ENCODE assay signal across 8 cellular contexts in genomic region chr19:38658462-38659306, GRCh38. TPM values are rescaled to one million over a fixed set of nuclear protein-coding genes. Genes with fewer than 3 reads are reported as not detected.
A peak's percentile ranks its signal among the peaks of the same experiment; 100 is the strongest.
DNase-seq lines count a peak whose midpoint lies in the region; ATAC-seq, FAIRE-seq and TF ChIP-seq lines count a peak whose summit lies in the region.

No MANE protein-coding gene starts in this region.

- CTCF ChIA-PET in AG04450 (lab: Charles Lee): interaction anchor here (0.6 to 1.4 kb wide), 5 partner anchors 12 to 272 kb away, joined by 3 to 6 read pairs (median 4); partner anchors contain the start of genes MRPS12 and SARS2

- peak overlapping the region; percentile 42 for H3K4me3 ChIP-seq in AG04450 (ENCODE audit: low read depth, low read length)
- no peak overlapping the region for H3K4me3 ChIP-seq in HUES64 (ENCODE audit: low read length)
- peak overlapping the region; percentile 71 for H3K4me3 ChIP-seq in adipocyte (ENCODE audit: low read length)
- H3K4me3 ChIP-seq in left ventricle myocardium inferior: peak overlapping the region; percentile 46
- peak overlapping the region; percentile 49 for H3K4me3 ChIP-seq in skeletal muscle satellite cell (ENCODE audit: low read length)

- 90% methylated on average over 15 of the region's 15 CpGs for WGBS in HUES64

- no peak for TF ChIP-seq CTCF in AG04450 (IDR thresholded peaks at IDR 0.05; ENCODE audit: low read depth, low read length)
- no peak for TF ChIP-seq CTCF in left ventricle myocardium inferior (IDR thresholded peaks at IDR 0.05; ENCODE audit: borderline replicate concordance)
- no peak for TF ChIP-seq CTCF in D721Med (IDR thresholded peaks at IDR 0.05; ENCODE audit: insufficient read depth, missing control alignments)

- no peaks in the 10 kb centered on the region for H3K9me3 ChIP-seq in AG04450 (ENCODE audit: control insufficient read depth, insufficient read depth, low read length)
- no peaks in the 10 kb centered on the region for H3K9me3 ChIP-seq in HUES64 (ENCODE audit: insufficient read depth, low read depth, low read length)
- no peaks in the 10 kb centered on the region for H3K9me3 ChIP-seq in adipocyte (ENCODE audit: control insufficient read depth, low read length)
- H3K9me3 ChIP-seq in left ventricle myocardium inferior (replicated peaks): no peaks in the 10 kb centered on the region
- H3K9me3 ChIP-seq in skeletal muscle satellite cell (replicated peaks; ENCODE audit: low read length): no peaks in the 10 kb centered on the region

- H3K4me1 ChIP-seq in HUES64 (ENCODE audit: insufficient read depth, low read length) (peaks cover 83% of the 10 kb centered on the region), adipocyte (ENCODE audit: control insufficient read depth, insufficient read depth, low read length) (peaks cover 85% of the 10 kb centered on the region), left ventricle myocardium inferior (peaks cover 100% of the 10 kb centered on the region), skeletal muscle satellite cell (ENCODE audit: control insufficient read depth, insufficient read depth, low read length) (peaks cover 91% of the 10 kb centered on the region)

- peak overlapping the region; percentile 73 for H3K4me2 ChIP-seq in skeletal muscle satellite cell (ENCODE audit: low read length)

- intact Hi-C loops in left ventricle myocardium inferior (cut with micrococcal nuclease): loop anchor here (10.0 kb wide), 1 partner anchor 46 kb away; no protein-coding TSS in a partner anchor

- peak overlapping the region; percentile 60; the same call in 1 of the 2 replicates for H3K9ac ChIP-seq in HUES64 (ENCODE audit: low read depth, low read length)
- peak overlapping the region; percentile 88 for H3K9ac ChIP-seq in adipocyte (ENCODE audit: low read length)
- H3K9ac ChIP-seq in skeletal muscle satellite cell (ENCODE audit: low read depth, low read length): peak overlapping the region; percentile 83

- ATAC-seq in HG03432 (IDR thresholded peaks at IDR 0.05; ENCODE audit: unreplicated experiment) (no peak), HG02938 (IDR thresholded peaks at IDR 0.05; ENCODE audit: unreplicated experiment) (no peak)

- no peaks in the 10 kb centered on the region for H3K27me3 ChIP-seq in AG04450 (ENCODE audit: control insufficient read depth, insufficient read depth, low read length)
- no peaks in the 10 kb centered on the region for H3K27me3 ChIP-seq in HUES64 (ENCODE audit: insufficient read depth, low read length)
- no peaks in the 10 kb centered on the region for H3K27me3 ChIP-seq in adipocyte (replicated peaks; ENCODE audit: control insufficient read depth, insufficient read depth, low read length)
- H3K27me3 ChIP-seq in left ventricle myocardium inferior (ENCODE audit: low read depth): no peaks in the 10 kb centered on the region
- H3K27me3 ChIP-seq in skeletal muscle satellite cell (ENCODE audit: control insufficient read depth, insufficient read depth, low read length): no peaks in the 10 kb centered on the region

- DNase-seq in AG04450 (ENCODE audit: low read depth, low spot score): peak; percentile 98
- peak; percentile 99 for DNase-seq in adipocyte (ENCODE audit: low read depth)
- no peak for DNase-seq in left ventricle myocardium inferior
- no peak for DNase-seq in D721Med (ENCODE audit: insufficient read length, low spot score)

- H3K27ac ChIP-seq in AG04450 (ENCODE audit: low read depth, low read length) (peak overlapping the region; percentile 95), HUES64 (ENCODE audit: low read depth, low read length) (peak overlapping the region; percentile 55), left ventricle myocardium inferior (replicated peaks) (peak overlapping the region; percentile 95)

- FAIRE-seq in D721Med (lab: Jason Lieb, UNC): no peak

- POLR2A ChIA-PET in AG04450 (lab: Yijun Ruan, JAX): interaction anchor here (0.6 to 4.0 kb wide), 10 partner anchors 8 to 537 kb away, joined by 3 to 15 read pairs (median 4); partner anchors contain the start of gene ACTN4

- peaks cover 22% of the 10 kb centered on the region for H3K36me3 ChIP-seq in HUES64 (ENCODE audit: insufficient read depth, low read length)
- H3K36me3 ChIP-seq in adipocyte (ENCODE audit: control insufficient read depth, insufficient read depth, low read length, severe bottlenecking): peaks cover 5% of the 10 kb centered on the region
- peaks cover 8% of the 10 kb centered on the region for H3K36me3 ChIP-seq in left ventricle myocardium inferior
- H3K36me3 ChIP-seq in skeletal muscle satellite cell (ENCODE audit: insufficient read depth, low read length): peaks cover 45% of the 10 kb centered on the region

RNA-seq across cellular contexts. Expression of gene ACTN4, which starts 11.2 kb away (rescaled TPM):
- 300 and 359 TPM in 2 replicates for polyA plus RNA-seq in AG04450 (2011; rRNA removed)
- polyA minus RNA-seq in AG04450 (2011; rRNA and poly(A)+ RNA removed): 243 and 327 TPM in 2 replicates
- 227 TPM for polyA plus RNA-seq in HUES64 (2013, experiment 1 of 2)
- polyA plus RNA-seq in HUES64 (2013, experiment 2 of 2): 242 TPM
- total RNA-seq in left ventricle myocardium inferior: 111 TPM
- total RNA-seq in skeletal muscle satellite cell (2012; rRNA removed): 162 and 238 TPM in 2 replicates

RNA-seq across cellular contexts. Expression of gene EIF3K, which starts 39.7 kb away (rescaled TPM):
- 168 and 250 TPM in 2 replicates for polyA plus RNA-seq in AG04450 (2011; rRNA removed)
- polyA minus RNA-seq in AG04450 (2011; rRNA and poly(A)+ RNA removed): 283 and 385 TPM in 2 replicates
- polyA plus RNA-seq in HUES64 (2013, experiment 1 of 2): 281 TPM
- 288 TPM for polyA plus RNA-seq in HUES64 (2013, experiment 2 of 2)
- 598 TPM for total RNA-seq in left ventricle myocardium inferior
- 591 and 1,054 TPM in 2 replicates for total RNA-seq in skeletal muscle satellite cell (2012; rRNA removed)

RNA-seq across cellular contexts. Expression of gene MAP4K1, which starts 40.9 kb away (rescaled TPM):
- polyA plus RNA-seq in AG04450 (2011; rRNA removed): 0.09 and 0.31 TPM in 2 replicates
- not detected in 2 replicates for polyA minus RNA-seq in AG04450 (2011; rRNA and poly(A)+ RNA removed)
- 8.3 TPM for polyA plus RNA-seq in HUES64 (2013, experiment 1 of 2)
- 2.9 TPM for polyA plus RNA-seq in HUES64 (2013, experiment 2 of 2)
- 1.6 TPM for total RNA-seq in left ventricle myocardium inferior
- 0.25 TPM in 1 of 2 replicates, not detected in the other for total RNA-seq in skeletal muscle satellite cell (2012; rRNA removed)

Comparison
In these comparisons a context has a peak if more than half of its experiments do, and no peak if none do; other contexts are left out.
1. DNase-seq: peak in AG04450 (single experiment) and adipocyte (single experiment); none in left ventricle myocardium inferior (single experiment) and D721Med (single experiment).
2. Peak in every context shown above with its lines, with median percentiles within 50 percentile points of each other: H3K27ac ChIP-seq and H3K9ac ChIP-seq.